In genomic region chr2:27752551-27753237, GRCh38 we compare ENCODE assay signal across 12 cellular contexts. TPM values are rescaled to one million over a fixed set of nuclear protein-coding genes. Genes with fewer than 3 reads are reported as not detected.
DNase-seq lines count a peak whose midpoint lies in the region; ATAC-seq and TF ChIP-seq lines count a peak whose summit lies in the region.
"Had no signal": no experiment of that assay in that cellular context is flagged by ENCODE, and none has a peak within 500 bp of the region (broad histone marks: within the 10 kb centered on the region; RNA-seq: fewer than 3 reads in every experiment).

No MANE protein-coding gene starts in this region.

- H3K27ac Mint-ChIP-seq in activated T-helper 2 cell treated with anti-CD3 and anti-CD28 coated beads, Interferon-gamma antibody, Interleukin-2, Interleukin-4, amounts not matched to agents 10 μg/mL and 5 μg/mL and 100 μg/mL, durations not matched to agents 14 hours and 24 hours and 36 hours: no peak overlapping the region
- H3K27ac Mint-ChIP-seq: B cell had no signal

- TF ChIP-seq CTCF in breast epithelium (IDR thresholded peaks at IDR 0.05) (no peak), right lobe of liver (IDR thresholded peaks at IDR 0.05) (no peak)

- no peak for TF ChIP-seq POLR2A in breast epithelium (IDR thresholded peaks at IDR 0.05)
- peak; percentile 40 for TF ChIP-seq POLR2A in right lobe of liver (IDR thresholded peaks at IDR 0.05)

- peaks cover 2% of the 10 kb centered on the region for H3K4me1 Mint-ChIP-seq in activated T-helper 2 cell treated with anti-CD3 and anti-CD28 coated beads, Interferon-gamma antibody, Interleukin-2, Interleukin-4, amounts not matched to agents 10 μg/mL and 5 μg/mL and 100 μg/mL, durations not matched to agents 14 hours and 24 hours and 36 hours (ENCODE audit: low read depth)
- H3K4me1 Mint-ChIP-seq: B cell had no signal

- H3K27me3 ChIP-seq in breast epithelium: no peaks in the 10 kb centered on the region
- no peaks in the 10 kb centered on the region for H3K27me3 ChIP-seq in right lobe of liver

- H3K27me3 Mint-ChIP-seq in activated T-helper 2 cell treated with anti-CD3 and anti-CD28 coated beads, Interferon-gamma antibody, Interleukin-2, Interleukin-4, amounts not matched to agents 10 μg/mL and 5 μg/mL and 100 μg/mL, durations not matched to agents 14 hours and 24 hours and 36 hours (ENCODE audit: low read depth): peaks cover 10% of the 10 kb centered on the region

- peak overlapping the region in 2 of 3 donors; percentile 42 to 45 for H3K4me3 ChIP-seq in breast epithelium
- H3K4me3 ChIP-seq in right lobe of liver: peak overlapping the region; percentile 42 to 62 (median 48)
- H3K4me3 ChIP-seq: GM12878, SK-N-MC had no signal

- H3K27ac ChIP-seq in breast epithelium: peak overlapping the region; percentile 70 to 88
- H3K27ac ChIP-seq in right lobe of liver: peak overlapping the region; percentile 88 to 94 (median 88)
- H3K27ac ChIP-seq: SK-N-MC had no signal

- peaks cover 0 to 8% of the 10 kb centered on the region in 2 donors for H3K9me3 ChIP-seq in breast epithelium
- H3K9me3 ChIP-seq in right lobe of liver: no peaks in the 10 kb centered on the region

- H3K4me1 ChIP-seq in breast epithelium (no peaks in the 10 kb centered on the region), right lobe of liver (peaks cover 0 to 40% (median 11%) of the 10 kb centered on the region in 4 donors)

- DNase-seq in COLO668 (lab: John Stamatoyannopoulos, UW; ENCODE audit: unreplicated experiment): peak; percentile 88
- DNase-seq in NCI-H2029 treated with DMSO at 0.1 percent for 48 hours (lab: John Stamatoyannopoulos, UW): peak; percentile 16
- DNase-seq in breast epithelium (ENCODE audit: low spot score in 2 of 2): no peak
- DNase-seq in right lobe of liver: peak in 1 of 3 donors; percentile 54
- DNase-seq in activated T-helper 2 cell treated with anti-CD3 and anti-CD28 coated beads, Interferon-gamma antibody, Interleukin-2, Interleukin-4, amounts not matched to agents 10 μg/mL and 5 μg/mL and 100 μg/mL, durations not matched to agents 14 hours and 24 hours and 36 hours (ENCODE audit: low spot score): no peak
- DNase-seq: activated naive CD4-positive, alpha-beta T cell had no signal

- peaks cover 3% of the 10 kb centered on the region for H3K36me3 Mint-ChIP-seq in activated T-helper 2 cell treated with anti-CD3 and anti-CD28 coated beads, Interferon-gamma antibody, Interleukin-2, Interleukin-4, amounts not matched to agents 10 μg/mL and 5 μg/mL and 100 μg/mL, durations not matched to agents 14 hours and 24 hours and 36 hours (ENCODE audit: low read depth)

- no peak overlapping the region for H3K4me3 Mint-ChIP-seq in activated T-helper 2 cell treated with anti-CD3 and anti-CD28 coated beads, Interferon-gamma antibody, Interleukin-2, Interleukin-4, amounts not matched to agents 10 μg/mL and 5 μg/mL and 100 μg/mL, durations not matched to agents 14 hours and 24 hours and 36 hours (ENCODE audit: low read depth)
- H3K4me3 Mint-ChIP-seq: B cell had no signal

- WGBS in right lobe of liver (ENCODE audit: insufficient coverage, low coverage, low lambda C conversion rate, missing lambda C conversion rate): 37% methylated on average over 10 of the region's 16 CpGs

- H3K36me3 ChIP-seq in breast epithelium (no peaks in the 10 kb centered on the region), right lobe of liver (no peaks in the 10 kb centered on the region)

- intact Hi-C loops in breast epithelium (cut with DNase I; ENCODE audit: low total_unique reads): no loop called here
- intact Hi-C loops in right lobe of liver (cut with DNase I): no loop called here
- intact Hi-C loops in activated T-helper 2 cell treated with anti-CD3 and anti-CD28 coated beads, Interferon-gamma antibody, Interleukin-2, Interleukin-4, amounts not matched to agents 10 μg/mL and 5 μg/mL and 100 μg/mL, durations not matched to agents 14 hours and 24 hours and 36 hours (cut with micrococcal nuclease): no loop called here

- H3K9me3 Mint-ChIP-seq in activated T-helper 2 cell treated with anti-CD3 and anti-CD28 coated beads, Interferon-gamma antibody, Interleukin-2, Interleukin-4, amounts not matched to agents 10 μg/mL and 5 μg/mL and 100 μg/mL, durations not matched to agents 14 hours and 24 hours and 36 hours: peaks cover 19% of the 10 kb centered on the region

- ATAC-seq in right lobe of liver: peak; percentile 68 to 82 (median 76)
- ATAC-seq in HG02642 (IDR thresholded peaks at IDR 0.05; ENCODE audit: poor library complexity, unreplicated experiment): no peak
- ATAC-seq in GM18498 (IDR thresholded peaks at IDR 0.05; ENCODE audit: unreplicated experiment): no peak
- no peak for ATAC-seq in GM21381 (IDR thresholded peaks at IDR 0.05; ENCODE audit: unreplicated experiment)
- ATAC-seq: GM12878 had no signal

RNA-seq across cellular contexts. Expression of gene MRPL33, which starts 18.8 kb away (rescaled TPM):
- 10 to 100 TPM; 88.2 to 93.3 (median 89.7) TPM for total RNA-seq in breast epithelium
- total RNA-seq in right lobe of liver: 10 to 100 TPM; 28.9 to 63.4 (median 36.0) TPM
- 57.7 and 58.9 TPM in 2 replicates for total RNA-seq in activated T-helper 2 cell treated with anti-CD3 and anti-CD28 coated beads, Interferon-gamma antibody, Interleukin-2, Interleukin-4, amounts not matched to agents 10 μg/mL and 5 μg/mL and 100 μg/mL, durations not matched to agents 14 hours and 24 hours and 36 hours

Comparison
In these comparisons a context has a peak if more than half of its experiments do, and no peak if none do; other contexts are left out.
1. DNase-seq: peak in COLO668 (single experiment) and NCI-H2029 treated with DMSO at 0.1 percent for 48 hours (single experiment); none in breast epithelium (0 of 2) and activated T-helper 2 cell treated with anti-CD3 and anti-CD28 coated beads, Interferon-gamma antibody, Interleukin-2, Interleukin-4, amounts not matched to agents 10 μg/mL and 5 μg/mL and 100 μg/mL, durations not matched to agents 14 hours and 24 hours and 36 hours (single experiment).
2. ATAC-seq: peak in right lobe of liver (4 of 4); none in HG02642 (single experiment), GM18498 (single experiment) and GM21381 (single experiment).